3 cellular contexts compared by ENCODE assay signal in the genomic region with DNA sequence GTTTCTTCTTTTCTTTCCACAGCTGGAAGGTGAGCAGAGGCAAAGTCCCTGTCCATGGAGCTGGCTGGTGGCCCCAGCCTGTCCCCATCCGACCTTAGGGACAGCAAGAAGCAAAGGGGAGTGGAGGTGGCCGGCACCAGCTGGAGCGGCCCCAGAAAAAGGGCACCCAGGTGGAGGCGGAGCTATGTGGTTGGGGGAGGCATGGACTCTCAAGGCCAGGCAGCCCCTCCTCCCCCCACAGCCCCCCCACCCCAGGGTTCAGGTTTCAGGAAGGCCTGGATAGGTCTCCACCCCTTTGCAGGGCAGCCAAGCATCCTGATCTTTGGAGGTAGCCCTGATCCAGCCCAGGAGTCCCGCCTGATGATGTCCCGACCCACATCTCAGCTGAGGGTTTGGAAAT.
TF ChIP-seq lines count a peak whose summit lies in the region.

A gene (minus strand): TSS at position 161 of the 400 bp plus-strand sequence. CDS start 5,258 bp downstream, outside the sequence.

TF ChIP-seq in SK-N-SH treated with all-trans-retinoic acid at 6 μM for 48 hours, 23 proteins besides CTCF, POLR2A, EP300 and RAD21 (continued from another document and continues in another):
- TF ChIP-seq ZNF565 (CRISPR knock-in tag; conservative IDR thresholded peaks at IDR 0.05; ENCODE audit: low read depth) (no peak), OSR1 (CRISPR knock-in tag; IDR thresholded peaks at IDR 0.05) (no peak), SNAI2 (CRISPR knock-in tag; IDR thresholded peaks at IDR 0.05) (no peak), TOX (CRISPR knock-in tag; IDR thresholded peaks at IDR 0.05; ENCODE audit: borderline replicate concordance) (no peak), BACH2 (CRISPR knock-in tag; IDR thresholded peaks at IDR 0.05; ENCODE audit: borderline replicate concordance) (no peak), ZFP30 (CRISPR knock-in tag; IDR thresholded peaks at IDR 0.05) (no peak), ARNTL (CRISPR knock-in tag; IDR thresholded peaks at IDR 0.05; ENCODE audit: borderline replicate concordance, low read depth) (no peak), TCF4 (CRISPR knock-in tag; IDR thresholded peaks at IDR 0.05; ENCODE audit: borderline replicate concordance) (no peak), RARB (CRISPR knock-in tag; IDR thresholded peaks at IDR 0.05) (no peak), GLIS3 (CRISPR knock-in tag; IDR thresholded peaks at IDR 0.05) (no peak), PPARA (CRISPR knock-in tag; IDR thresholded peaks at IDR 0.05; ENCODE audit: borderline replicate concordance) (no peak), ZNF70 (CRISPR knock-in tag; IDR thresholded peaks at IDR 0.05) (no peak), ESRRG (CRISPR knock-in tag; IDR thresholded peaks at IDR 0.05) (no peak)
- TF ChIP-seq, protein P1, sequence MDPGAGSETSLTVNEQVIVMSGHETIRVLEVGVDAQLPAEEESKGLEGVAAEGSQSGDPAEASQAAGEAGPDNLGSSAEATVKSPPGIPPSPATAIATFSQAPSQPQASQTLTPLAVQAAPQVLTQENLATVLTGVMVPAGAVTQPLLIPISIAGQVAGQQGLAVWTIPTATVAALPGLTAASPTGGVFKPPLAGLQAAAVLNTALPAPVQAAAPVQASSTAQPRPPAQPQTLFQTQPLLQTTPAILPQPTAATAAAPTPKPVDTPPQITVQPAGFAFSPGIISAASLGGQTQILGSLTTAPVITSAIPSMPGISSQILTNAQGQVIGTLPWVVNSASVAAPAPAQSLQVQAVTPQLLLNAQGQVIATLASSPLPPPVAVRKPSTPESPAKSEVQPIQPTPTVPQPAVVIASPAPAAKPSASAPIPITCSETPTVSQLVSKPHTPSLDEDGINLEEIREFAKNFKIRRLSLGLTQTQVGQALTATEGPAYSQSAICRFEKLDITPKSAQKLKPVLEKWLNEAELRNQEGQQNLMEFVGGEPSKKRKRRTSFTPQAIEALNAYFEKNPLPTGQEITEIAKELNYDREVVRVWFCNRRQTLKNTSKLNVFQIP (CRISPR knock-in tag; IDR thresholded peaks at IDR 0.05; ENCODE audit: borderline replicate concordance, low read depth): no peak
- TF ChIP-seq, protein P2, sequence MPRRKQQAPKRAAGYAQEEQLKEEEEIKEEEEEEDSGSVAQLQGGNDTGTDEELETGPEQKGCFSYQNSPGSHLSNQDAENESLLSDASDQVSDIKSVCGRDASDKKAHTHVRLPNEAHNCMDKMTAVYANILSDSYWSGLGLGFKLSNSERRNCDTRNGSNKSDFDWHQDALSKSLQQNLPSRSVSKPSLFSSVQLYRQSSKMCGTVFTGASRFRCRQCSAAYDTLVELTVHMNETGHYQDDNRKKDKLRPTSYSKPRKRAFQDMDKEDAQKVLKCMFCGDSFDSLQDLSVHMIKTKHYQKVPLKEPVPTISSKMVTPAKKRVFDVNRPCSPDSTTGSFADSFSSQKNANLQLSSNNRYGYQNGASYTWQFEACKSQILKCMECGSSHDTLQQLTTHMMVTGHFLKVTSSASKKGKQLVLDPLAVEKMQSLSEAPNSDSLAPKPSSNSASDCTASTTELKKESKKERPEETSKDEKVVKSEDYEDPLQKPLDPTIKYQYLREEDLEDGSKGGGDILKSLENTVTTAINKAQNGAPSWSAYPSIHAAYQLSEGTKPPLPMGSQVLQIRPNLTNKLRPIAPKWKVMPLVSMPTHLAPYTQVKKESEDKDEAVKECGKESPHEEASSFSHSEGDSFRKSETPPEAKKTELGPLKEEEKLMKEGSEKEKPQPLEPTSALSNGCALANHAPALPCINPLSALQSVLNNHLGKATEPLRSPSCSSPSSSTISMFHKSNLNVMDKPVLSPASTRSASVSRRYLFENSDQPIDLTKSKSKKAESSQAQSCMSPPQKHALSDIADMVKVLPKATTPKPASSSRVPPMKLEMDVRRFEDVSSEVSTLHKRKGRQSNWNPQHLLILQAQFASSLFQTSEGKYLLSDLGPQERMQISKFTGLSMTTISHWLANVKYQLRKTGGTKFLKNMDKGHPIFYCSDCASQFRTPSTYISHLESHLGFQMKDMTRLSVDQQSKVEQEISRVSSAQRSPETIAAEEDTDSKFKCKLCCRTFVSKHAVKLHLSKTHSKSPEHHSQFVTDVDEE (CRISPR knock-in tag; IDR thresholded peaks at IDR 0.05): no peak

TF ChIP-seq in SK-N-SH, 30 proteins besides CTCF, POLR2A, EP300 and RAD21 (continued from another document):
- TF ChIP-seq SIN3A (IDR thresholded peaks at IDR 0.05; ENCODE audit: borderline replicate concordance, low read depth, low read length): no peak
- no peak for TF ChIP-seq EZH2phosphoT487 (IDR thresholded peaks at IDR 0.05; ENCODE audit: borderline replicate concordance, low read depth)
- no peak for TF ChIP-seq CHD2 (IDR thresholded peaks at IDR 0.05; ENCODE audit: low read length, partially characterized antibody)
- TF ChIP-seq NRF1 (IDR thresholded peaks at IDR 0.05; ENCODE audit: low read depth, low read length): no peak
- no peak for TF ChIP-seq SMC3 (IDR thresholded peaks at IDR 0.05; ENCODE audit: low read depth, low read length)
- no peak for TF ChIP-seq JUND (IDR thresholded peaks at IDR 0.05)
- TF ChIP-seq TEAD4 (IDR thresholded peaks at IDR 0.05; ENCODE audit: borderline replicate concordance, insufficient read depth): no peak
- TF ChIP-seq, protein P3, sequence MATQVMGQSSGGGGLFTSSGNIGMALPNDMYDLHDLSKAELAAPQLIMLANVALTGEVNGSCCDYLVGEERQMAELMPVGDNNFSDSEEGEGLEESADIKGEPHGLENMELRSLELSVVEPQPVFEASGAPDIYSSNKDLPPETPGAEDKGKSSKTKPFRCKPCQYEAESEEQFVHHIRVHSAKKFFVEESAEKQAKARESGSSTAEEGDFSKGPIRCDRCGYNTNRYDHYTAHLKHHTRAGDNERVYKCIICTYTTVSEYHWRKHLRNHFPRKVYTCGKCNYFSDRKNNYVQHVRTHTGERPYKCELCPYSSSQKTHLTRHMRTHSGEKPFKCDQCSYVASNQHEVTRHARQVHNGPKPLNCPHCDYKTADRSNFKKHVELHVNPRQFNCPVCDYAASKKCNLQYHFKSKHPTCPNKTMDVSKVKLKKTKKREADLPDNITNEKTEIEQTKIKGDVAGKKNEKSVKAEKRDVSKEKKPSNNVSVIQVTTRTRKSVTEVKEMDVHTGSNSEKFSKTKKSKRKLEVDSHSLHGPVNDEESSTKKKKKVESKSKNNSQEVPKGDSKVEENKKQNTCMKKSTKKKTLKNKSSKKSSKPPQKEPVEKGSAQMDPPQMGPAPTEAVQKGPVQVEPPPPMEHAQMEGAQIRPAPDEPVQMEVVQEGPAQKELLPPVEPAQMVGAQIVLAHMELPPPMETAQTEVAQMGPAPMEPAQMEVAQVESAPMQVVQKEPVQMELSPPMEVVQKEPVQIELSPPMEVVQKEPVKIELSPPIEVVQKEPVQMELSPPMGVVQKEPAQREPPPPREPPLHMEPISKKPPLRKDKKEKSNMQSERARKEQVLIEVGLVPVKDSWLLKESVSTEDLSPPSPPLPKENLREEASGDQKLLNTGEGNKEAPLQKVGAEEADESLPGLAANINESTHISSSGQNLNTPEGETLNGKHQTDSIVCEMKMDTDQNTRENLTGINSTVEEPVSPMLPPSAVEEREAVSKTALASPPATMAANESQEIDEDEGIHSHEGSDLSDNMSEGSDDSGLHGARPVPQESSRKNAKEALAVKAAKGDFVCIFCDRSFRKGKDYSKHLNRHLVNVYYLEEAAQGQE (IDR thresholded peaks at IDR 0.05; ENCODE audit: low read depth, low read length): no peak
- TF ChIP-seq, protein P4, sequence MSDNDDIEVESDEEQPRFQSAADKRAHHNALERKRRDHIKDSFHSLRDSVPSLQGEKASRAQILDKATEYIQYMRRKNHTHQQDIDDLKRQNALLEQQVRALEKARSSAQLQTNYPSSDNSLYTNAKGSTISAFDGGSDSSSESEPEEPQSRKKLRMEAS (IDR thresholded peaks at IDR 0.05; ENCODE audit: low read depth): no peak
- TF ChIP-seq MEF2A (IDR thresholded peaks at IDR 0.05; ENCODE audit: borderline replicate concordance, low read depth): no peak

TF ChIP-seq in K562, 482 proteins besides CTCF, POLR2A, EP300 and RAD21 (continued from another document):
- TF ChIP-seq ELF1 (tag; IDR thresholded peaks at IDR 0.05) (peak; percentile 80), SRSF9 (IDR thresholded peaks at IDR 0.05; ENCODE audit: borderline replicate concordance, low read depth, low read length) (no peak)
- TF ChIP-seq, protein P5, sequence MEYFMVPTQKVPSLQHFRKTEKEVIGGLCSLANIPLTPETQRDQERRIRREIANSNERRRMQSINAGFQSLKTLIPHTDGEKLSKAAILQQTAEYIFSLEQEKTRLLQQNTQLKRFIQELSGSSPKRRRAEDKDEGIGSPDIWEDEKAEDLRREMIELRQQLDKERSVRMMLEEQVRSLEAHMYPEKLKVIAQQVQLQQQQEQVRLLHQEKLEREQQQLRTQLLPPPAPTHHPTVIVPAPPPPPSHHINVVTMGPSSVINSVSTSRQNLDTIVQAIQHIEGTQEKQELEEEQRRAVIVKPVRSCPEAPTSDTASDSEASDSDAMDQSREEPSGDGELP (CRISPR knock-in tag; IDR thresholded peaks at IDR 0.05; ENCODE audit: borderline replicate concordance): peak; percentile 61; the same call in 1 of the 2 replicates
- TF ChIP-seq, protein P6, sequence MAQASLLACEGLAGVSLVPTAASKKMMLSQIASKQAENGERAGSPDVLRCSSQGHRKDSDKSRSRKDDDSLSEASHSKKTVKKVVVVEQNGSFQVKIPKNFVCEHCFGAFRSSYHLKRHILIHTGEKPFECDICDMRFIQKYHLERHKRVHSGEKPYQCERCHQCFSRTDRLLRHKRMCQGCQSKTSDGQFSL (CRISPR knock-in tag; IDR thresholded peaks at IDR 0.05): no peak
- TF ChIP-seq, protein P6 (tag; IDR thresholded peaks at IDR 0.05): peak in 1 of 2 experiments; percentile 92; a peak in 2 of 4 replicates
- TF ChIP-seq, protein P7, sequence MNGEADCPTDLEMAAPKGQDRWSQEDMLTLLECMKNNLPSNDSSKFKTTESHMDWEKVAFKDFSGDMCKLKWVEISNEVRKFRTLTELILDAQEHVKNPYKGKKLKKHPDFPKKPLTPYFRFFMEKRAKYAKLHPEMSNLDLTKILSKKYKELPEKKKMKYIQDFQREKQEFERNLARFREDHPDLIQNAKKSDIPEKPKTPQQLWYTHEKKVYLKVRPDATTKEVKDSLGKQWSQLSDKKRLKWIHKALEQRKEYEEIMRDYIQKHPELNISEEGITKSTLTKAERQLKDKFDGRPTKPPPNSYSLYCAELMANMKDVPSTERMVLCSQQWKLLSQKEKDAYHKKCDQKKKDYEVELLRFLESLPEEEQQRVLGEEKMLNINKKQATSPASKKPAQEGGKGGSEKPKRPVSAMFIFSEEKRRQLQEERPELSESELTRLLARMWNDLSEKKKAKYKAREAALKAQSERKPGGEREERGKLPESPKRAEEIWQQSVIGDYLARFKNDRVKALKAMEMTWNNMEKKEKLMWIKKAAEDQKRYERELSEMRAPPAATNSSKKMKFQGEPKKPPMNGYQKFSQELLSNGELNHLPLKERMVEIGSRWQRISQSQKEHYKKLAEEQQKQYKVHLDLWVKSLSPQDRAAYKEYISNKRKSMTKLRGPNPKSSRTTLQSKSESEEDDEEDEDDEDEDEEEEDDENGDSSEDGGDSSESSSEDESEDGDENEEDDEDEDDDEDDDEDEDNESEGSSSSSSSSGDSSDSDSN (IDR thresholded peaks at IDR 0.05; ENCODE audit: borderline replicate concordance in 1 of 2, low read depth in 2 of 2, low read length in 2 of 2): no peak
- TF ChIP-seq, protein P8, sequence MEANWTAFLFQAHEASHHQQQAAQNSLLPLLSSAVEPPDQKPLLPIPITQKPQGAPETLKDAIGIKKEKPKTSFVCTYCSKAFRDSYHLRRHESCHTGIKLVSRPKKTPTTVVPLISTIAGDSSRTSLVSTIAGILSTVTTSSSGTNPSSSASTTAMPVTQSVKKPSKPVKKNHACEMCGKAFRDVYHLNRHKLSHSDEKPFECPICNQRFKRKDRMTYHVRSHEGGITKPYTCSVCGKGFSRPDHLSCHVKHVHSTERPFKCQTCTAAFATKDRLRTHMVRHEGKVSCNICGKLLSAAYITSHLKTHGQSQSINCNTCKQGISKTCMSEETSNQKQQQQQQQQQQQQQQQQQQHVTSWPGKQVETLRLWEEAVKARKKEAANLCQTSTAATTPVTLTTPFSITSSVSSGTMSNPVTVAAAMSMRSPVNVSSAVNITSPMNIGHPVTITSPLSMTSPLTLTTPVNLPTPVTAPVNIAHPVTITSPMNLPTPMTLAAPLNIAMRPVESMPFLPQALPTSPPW (CRISPR knock-in tag; IDR thresholded peaks at IDR 0.05): peak; percentile 88
